9 cellular contexts compared by ENCODE assay signal in genomic region chrX:148500428-148501120, GRCh38. TPM values are rescaled to one million over a fixed set of nuclear protein-coding genes. Genes with fewer than 3 reads are reported as not detected.
A peak's percentile ranks its signal among the peaks of the same experiment; 100 is the strongest.
DNase-seq lines count a peak whose midpoint lies in the region; ATAC-seq, FAIRE-seq and TF ChIP-seq lines count a peak whose summit lies in the region.
"Had no signal": no experiment of that assay in that cellular context is flagged by ENCODE, and none has a peak within 500 bp of the region (broad histone marks: within the 10 kb centered on the region; RNA-seq: fewer than 3 reads in every experiment).

TSS of gene AFF2 (plus strand) at chrX:148500617. CDS start at chrX:148501098, 481 bp downstream.

- TF ChIP-seq CTCF in Peyer's patch (IDR thresholded peaks at IDR 0.05) (no peak), hepatocyte (IDR thresholded peaks at IDR 0.05; ENCODE audit: poor library complexity) (no peak)

- H3K4me1 Mint-ChIP-seq in activated naive CD8-positive, alpha-beta T cell treated with anti-CD3 and anti-CD28 coated beads for 36 hours = peaks cover 15% of the 10 kb centered on the region

- peak within 1 kb of the TSS; percentile 21 to 50 (median 41) for H3K4me3 ChIP-seq in Peyer's patch
- H3K4me3 ChIP-seq in hepatocyte = peak within 1 kb of the TSS; percentile 45
- peak within 1 kb of the TSS; percentile 67 for H3K4me3 ChIP-seq in skeletal muscle satellite cell (ENCODE audit: low read length)

- H3K27me3 Mint-ChIP-seq in activated naive CD8-positive, alpha-beta T cell treated with anti-CD3 and anti-CD28 coated beads for 36 hours = peaks cover 8% of the 10 kb centered on the region

- no peak for FAIRE-seq in GM12891 (lab: Jason Lieb, UNC)

- H3K9ac ChIP-seq in skeletal muscle satellite cell (ENCODE audit: low read depth, low read length) = no peak within 1 kb of the TSS

- 55% methylated on average over 35 of the region's 98 CpGs for WGBS in hepatocyte (ENCODE audit: low lambda C conversion rate, missing lambda C conversion rate)

- H3K9me3 Mint-ChIP-seq in activated naive CD8-positive, alpha-beta T cell treated with anti-CD3 and anti-CD28 coated beads for 36 hours = no peaks in the 10 kb centered on the region

- H3K4me2 ChIP-seq in hepatocyte (peak within 1 kb of the TSS; percentile 82), skeletal muscle satellite cell (ENCODE audit: low read length) (peak within 1 kb of the TSS; percentile 77)

- H3K27ac ChIP-seq in Peyer's patch (no peak within 1 kb of the TSS), hepatocyte (peak within 1 kb of the TSS; percentile 31)

- no peak within 1 kb of the TSS for H3K27ac Mint-ChIP-seq in activated naive CD8-positive, alpha-beta T cell treated with anti-CD3 and anti-CD28 coated beads for 36 hours

- H3K27me3 ChIP-seq in Peyer's patch = no peaks in the 10 kb centered on the region
- peaks cover 17% of the 10 kb centered on the region for H3K27me3 ChIP-seq in hepatocyte
- H3K27me3 ChIP-seq in skeletal muscle satellite cell (ENCODE audit: control insufficient read depth, insufficient read depth, low read length) = peaks cover 26% of the 10 kb centered on the region

- no peaks in the 10 kb centered on the region for H3K9me3 ChIP-seq in Peyer's patch
- no peaks in the 10 kb centered on the region for H3K9me3 ChIP-seq in hepatocyte (ENCODE audit: low read depth)
- H3K9me3 ChIP-seq in skeletal muscle satellite cell (replicated peaks; ENCODE audit: low read length) = no peaks in the 10 kb centered on the region

- H3K79me2 ChIP-seq in hepatocyte = no peaks in the 10 kb centered on the region

- peak within 1 kb of the TSS; percentile 52 for H2AFZ ChIP-seq in hepatocyte

- DNase-seq in EH (ENCODE audit: low read depth) = peak; percentile 8
- peak; percentile 41 to 57 (median 42) for DNase-seq in Peyer's patch
- peak; percentile 50 for DNase-seq in activated naive CD8-positive, alpha-beta T cell treated with anti-CD3 and anti-CD28 coated beads for 36 hours
- DNase-seq in hepatocyte (ENCODE audit: low spot score) = peak; percentile 64
- no peak for DNase-seq in GM12891 (ENCODE audit: insufficient read length, low spot score)

- ATAC-seq in HG02759 (IDR thresholded peaks at IDR 0.05; ENCODE audit: unreplicated experiment) (peak; percentile 65), esophagus mucosa (no peak)

- TF ChIP-seq POLR2A in Peyer's patch (IDR thresholded peaks at IDR 0.05) (no peak), GM12891 (IDR thresholded peaks at IDR 0.05; ENCODE audit: low read depth, low read length) (no peak)

- no peaks in the 10 kb centered on the region for H3K36me3 Mint-ChIP-seq in activated naive CD8-positive, alpha-beta T cell treated with anti-CD3 and anti-CD28 coated beads for 36 hours

- peak within 1 kb of the TSS; percentile 79 for H3K4me3 Mint-ChIP-seq in activated naive CD8-positive, alpha-beta T cell treated with anti-CD3 and anti-CD28 coated beads for 36 hours

- H3K36me3 ChIP-seq in Peyer's patch (no peaks in the 10 kb centered on the region), hepatocyte (replicated peaks; ENCODE audit: insufficient read depth, low read depth) (no peaks in the 10 kb centered on the region), skeletal muscle satellite cell (ENCODE audit: insufficient read depth, low read length) (no peaks in the 10 kb centered on the region)

- H3K9me2 ChIP-seq in hepatocyte (replicated peaks; ENCODE audit: insufficient read depth) = no peaks in the 10 kb centered on the region

- H4K20me1 ChIP-seq in hepatocyte (ENCODE audit: insufficient read depth, poor library complexity, severe bottlenecking) = no peaks in the 10 kb centered on the region

- no peaks in the 10 kb centered on the region for H3K4me1 ChIP-seq in Peyer's patch
- H3K4me1 ChIP-seq in hepatocyte (ENCODE audit: insufficient read depth) = no peaks in the 10 kb centered on the region
- no peaks in the 10 kb centered on the region for H3K4me1 ChIP-seq in skeletal muscle satellite cell (ENCODE audit: control insufficient read depth, insufficient read depth, low read length)

TF ChIP-seq in GM12891, 5 proteins besides CTCF, POLR2A, EP300 and RAD21:
- no peak for TF ChIP-seq PAX5 (IDR thresholded peaks at IDR 0.05; ENCODE audit: insufficient read depth, low read length, severe bottlenecking)
- no peak for TF ChIP-seq POU2F2 (IDR thresholded peaks at IDR 0.05; ENCODE audit: low read depth, low read length)
- TF ChIP-seq POLR2AphosphoS5 (IDR thresholded peaks at IDR 0.05; ENCODE audit: low read depth, low read length) = no peak
- TF ChIP-seq SPI1 (IDR thresholded peaks at IDR 0.05; ENCODE audit: low read depth, low read length) = no peak
- no peak for TF ChIP-seq TAF1 (IDR thresholded peaks at IDR 0.05; ENCODE audit: low read depth, low read length)

RNA-seq across cellular contexts. Expression of gene AFF2, which starts in this region (rescaled TPM):
- 1 to 10 TPM in 2 of 4 donors, under 1 TPM in 1, not detected in 1; 0.18 to 2.5 (median 1.9) TPM for total RNA-seq in Peyer's patch
- total RNA-seq in activated naive CD8-positive, alpha-beta T cell treated with anti-CD3 and anti-CD28 coated beads for 36 hours = 1 to 10 TPM; 1.4 to 1.7 TPM
- total RNA-seq in hepatocyte = 6.5 and 8.6 TPM in 2 replicates
- polyA plus RNA-seq in hepatocyte = 1.3 and 2.1 TPM in 2 replicates
- total RNA-seq in skeletal muscle satellite cell (2012; rRNA removed) = under 0.01 TPM in 1 of 2 replicates, not detected in the other
- total RNA-seq in esophagus mucosa = 0.24 TPM
- polyA plus RNA-seq in GM12891 (2012; ENCODE audit: low read depth, missing spikeins) = not detected
- total RNA-seq: NCI-H460 had no signal
